Comparison of ENCODE assay signal across 21 cellular contexts in the genomic region with DNA sequence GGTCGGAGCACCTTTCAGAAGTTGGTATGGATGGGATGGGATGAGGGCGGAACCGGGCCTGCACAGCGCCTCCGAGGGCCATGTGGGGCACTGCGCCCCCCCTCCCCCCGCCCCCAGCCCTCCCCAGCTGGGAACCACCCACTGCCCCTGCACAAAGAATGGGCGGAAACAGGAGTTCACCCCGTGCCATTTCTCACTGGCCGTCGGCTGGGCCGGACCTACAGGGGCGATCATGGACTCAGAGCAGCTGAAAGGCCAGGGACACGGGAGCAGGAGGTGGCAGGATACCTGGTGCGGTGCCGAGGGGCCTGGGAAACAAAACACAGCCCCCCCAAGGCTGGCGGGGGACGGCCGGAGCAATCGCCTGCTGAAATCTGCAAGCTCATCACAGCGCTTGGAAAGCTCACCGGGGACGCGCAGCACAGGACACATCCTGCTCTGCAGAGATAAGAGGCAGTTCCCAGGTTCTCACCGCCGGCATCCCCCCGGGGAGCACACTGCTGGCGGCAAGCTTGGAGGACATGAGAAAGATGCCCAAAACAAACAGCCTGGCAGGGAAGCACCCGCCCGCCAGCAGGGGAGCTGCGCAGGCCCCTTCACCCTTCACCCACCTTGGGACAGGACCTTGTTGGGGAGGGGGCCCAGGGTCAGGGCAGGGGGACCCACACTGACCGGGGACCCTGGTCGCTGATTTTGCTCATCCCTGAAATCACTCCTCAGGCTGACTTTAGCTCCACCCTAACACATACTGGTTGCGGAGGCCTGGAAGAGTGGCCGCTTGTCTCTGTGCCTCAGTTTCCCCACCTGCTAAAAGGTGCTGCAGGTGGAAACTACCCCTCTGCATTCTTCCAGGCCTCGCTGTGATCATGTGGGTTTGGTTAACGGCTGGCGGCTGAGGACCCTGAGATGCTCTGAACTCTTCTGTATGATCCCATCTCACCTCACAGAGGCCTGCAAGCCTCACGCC.
DNase-seq lines count a peak whose midpoint lies in the region; ATAC-seq and TF ChIP-seq lines count a peak whose summit lies in the region.
"Had no signal": no experiment of that assay in that cellular context is flagged by ENCODE, and none has a peak within 500 bp of the region (broad histone marks: within the 10 kb centered on the region; RNA-seq: fewer than 3 reads in every experiment).

No MANE protein-coding gene starts in this region.

- H3K18ac ChIP-seq in mesenchymal stem cell (ENCODE audit: low read depth in 1 of 2, low read length in 2 of 2) = no peak overlapping the region

- H3K4me2 ChIP-seq in OCI-LY7 (ENCODE audit: low read length) = no peak overlapping the region
- peak overlapping the region; percentile 53 for H3K4me2 ChIP-seq in mesenchymal stem cell (ENCODE audit: low read length, poor library complexity, severe bottlenecking)
- H3K4me2 ChIP-seq: A549 had no signal

- peaks cover 33% of the 10 kb centered on the region for H3K27me3 Mint-ChIP-seq in endodermal cell (ENCODE audit: insufficient read depth)

- H3K23ac ChIP-seq in mesenchymal stem cell (ENCODE audit: low read length in 2 of 2) = peak overlapping the region in 1 of 2 experiments; percentile 29

- H3K27me3 ChIP-seq in AG04450 (ENCODE audit: control insufficient read depth, insufficient read depth, low read length) (peaks cover 9% of the 10 kb centered on the region), endodermal cell (ENCODE audit: control insufficient read depth, insufficient read depth, low read length, poor library complexity, severe bottlenecking) (no peaks in the 10 kb centered on the region), mesenchymal stem cell (ENCODE audit: control insufficient read depth in 1 of 2, insufficient read depth in 1 of 2, low read length in 2 of 2) (peaks cover 0 to 83% of the 10 kb centered on the region in 2 experiments)
- H3K27me3 ChIP-seq: cardiac muscle cell, right lobe of liver, testis had no signal

- H3K79me2 ChIP-seq in OCI-LY7 (ENCODE audit: insufficient read depth, low read depth, low read length) = no peaks in the 10 kb centered on the region

- no TSS peak for BruUV-seq in OCI-LY7 (replicated peaks; lab: Mats Ljungman, UMichigan)

- no peaks in the 10 kb centered on the region for H3K9me2 ChIP-seq in OCI-LY7 (ENCODE audit: insufficient read depth, low read length)

- POLR2A ChIA-PET in AG04450 (lab: Yijun Ruan, JAX) (no interaction called here), OCI-LY7 (lab: Charles Lee) (interaction anchor here (0.5 kb wide), 1 partner anchor 8 kb away, joined by 3 read pairs; no protein-coding TSS in a partner anchor)

- peaks cover 4% of the 10 kb centered on the region for H3K4me1 Mint-ChIP-seq in endodermal cell
- H3K4me1 Mint-ChIP-seq: activated CD4-positive, alpha-beta T cell treated with anti-CD3 and anti-CD28 coated beads for 36 hours; naive B cell; T-helper 17 cell had no signal

- no peaks in the 10 kb centered on the region for H4K20me1 ChIP-seq in OCI-LY7 (ENCODE audit: insufficient read depth, low read length)

- no peak overlapping the region for H2AFZ ChIP-seq in OCI-LY7 (ENCODE audit: low read length)
- H2AFZ ChIP-seq in mesenchymal stem cell (ENCODE audit: low read depth, low read length) = peak overlapping the region; percentile 48

- no peak overlapping the region for H3K9ac ChIP-seq in endodermal cell (ENCODE audit: extremely low read depth, low read length, poor library complexity, severe bottlenecking)
- H3K9ac ChIP-seq in mesenchymal stem cell (ENCODE audit: low read length) = no peak overlapping the region

- H3K36me3 Mint-ChIP-seq in endodermal cell (ENCODE audit: low read depth) = no peaks in the 10 kb centered on the region
- H3K36me3 Mint-ChIP-seq: activated naive CD8-positive, alpha-beta T cell; naive B cell had no signal

- peaks cover 17% of the 10 kb centered on the region for H3K9me3 ChIP-seq in AG04450 (ENCODE audit: control insufficient read depth, insufficient read depth, low read length)
- H3K9me3 ChIP-seq in OCI-LY7 (ENCODE audit: low read length) = 0 out of 2 replicates have a peak, but pooled peaks cover 7% of the 10 kb centered on the region
- peaks cover 14% of the 10 kb centered on the region for H3K9me3 ChIP-seq in endodermal cell (ENCODE audit: control insufficient read depth, low read length)
- peaks cover 9% of the 10 kb centered on the region for H3K9me3 ChIP-seq in mesenchymal stem cell (ENCODE audit: control insufficient read depth, low read length)
- H3K9me3 ChIP-seq: right lobe of liver, testis had no signal

- no peak overlapping the region for H2AK5ac ChIP-seq in mesenchymal stem cell (ENCODE audit: low read length, severe bottlenecking)

- peak; percentile 17; the same call in 1 of the 2 replicates for TF ChIP-seq CTCF in AG04450 (IDR thresholded peaks at IDR 0.05; ENCODE audit: low read depth, low read length)
- TF ChIP-seq CTCF in OCI-LY7 (conservative IDR thresholded peaks at IDR 0.05; ENCODE audit: low read length) = 0 out of 2 replicates have a peak, but pooled peaks have one; percentile 43
- TF ChIP-seq CTCF in endodermal cell (conservative IDR thresholded peaks at IDR 0.05) = peak; percentile 72
- no peak for TF ChIP-seq CTCF in GM10266 (IDR thresholded peaks at IDR 0.05; ENCODE audit: control insufficient read depth, insufficient read depth, low read depth, missing control alignments)

- H3K9me3 Mint-ChIP-seq in endodermal cell = peaks cover 15% of the 10 kb centered on the region

- CTCF ChIA-PET in AG04450 (lab: Charles Lee) (interaction anchor here (0.6 to 7.5 kb wide), 5 partner anchors 9 to 1175 kb away, joined by 3 to 43 read pairs (median 3); no protein-coding TSS in a partner anchor), OCI-LY7 (lab: Charles Lee; ENCODE audit: unreplicated experiment) (no interaction called here)

- H3K4me1 ChIP-seq in OCI-LY7 (ENCODE audit: insufficient read depth, low read length, poor library complexity, severe bottlenecking) (no peaks in the 10 kb centered on the region), endodermal cell (ENCODE audit: control insufficient read depth, insufficient read depth, low read length) (peaks cover 3% of the 10 kb centered on the region), mesenchymal stem cell (ENCODE audit: control insufficient read depth, insufficient read depth, low read depth, low read length) (peaks cover 9% of the 10 kb centered on the region)
- H3K4me1 ChIP-seq: A549, right lobe of liver had no signal

- H4K8ac ChIP-seq in mesenchymal stem cell (ENCODE audit: low read length) = no peak overlapping the region

- H3K4me3 ChIP-seq in AG04450 (ENCODE audit: low read depth, low read length) (no peak overlapping the region), OCI-LY7 (ENCODE audit: low read depth, low read length, poor library complexity, severe bottlenecking) (no peak overlapping the region), endodermal cell (ENCODE audit: low read length) (no peak overlapping the region), mesenchymal stem cell (ENCODE audit: insufficient read depth in 1 of 2, low read depth in 1 of 2, low read length in 2 of 2) (no peak overlapping the region)
- H3K4me3 ChIP-seq: A549, cardiac muscle cell, right lobe of liver, testis had no signal

- no peak for ATAC-seq in GM21423 (IDR thresholded peaks at IDR 0.05; ENCODE audit: unreplicated experiment)
- ATAC-seq in HG02798 (IDR thresholded peaks at IDR 0.05; ENCODE audit: poor library complexity, unreplicated experiment) = no peak
- ATAC-seq: A549; activated CD4-positive, alpha-beta T cell treated with anti-CD3 and anti-CD28 coated beads for 36 hours; left colon; right lobe of liver; Right ventricle myocardium inferior; T-helper 17 cell had no signal

- no peak overlapping the region for H4K91ac ChIP-seq in mesenchymal stem cell (ENCODE audit: low read length)

- H3K14ac ChIP-seq in mesenchymal stem cell (ENCODE audit: low read length in 2 of 2) = no peak overlapping the region

- no peak overlapping the region for H3K27ac Mint-ChIP-seq in endodermal cell
- H3K27ac Mint-ChIP-seq: activated CD4-positive, alpha-beta T cell treated with anti-CD3 and anti-CD28 coated beads for 36 hours; activated naive CD8-positive, alpha-beta T cell; naive B cell; T-helper 17 cell had no signal

- no peak overlapping the region for H2BK12ac ChIP-seq in mesenchymal stem cell (ENCODE audit: low read length in 2 of 2)

- H2BK5ac ChIP-seq in mesenchymal stem cell (ENCODE audit: low read depth, low read length, poor library complexity, severe bottlenecking) = no peak overlapping the region

- H3K36me3 ChIP-seq in OCI-LY7 (ENCODE audit: insufficient read depth, low read length) (no peaks in the 10 kb centered on the region), endodermal cell (ENCODE audit: control insufficient read depth, insufficient read depth, low read length) (no peaks in the 10 kb centered on the region), mesenchymal stem cell (ENCODE audit: control insufficient read depth in 1 of 2, insufficient read depth in 2 of 2, low read depth in 1 of 2, low read length in 2 of 2) (no peaks in the 10 kb centered on the region)
- H3K36me3 ChIP-seq: cardiac muscle cell, right lobe of liver had no signal

- WGBS in endodermal cell (ENCODE audit: insufficient coverage in 1 of 2, insufficient read length in 1 of 2), 2 experiments = 60 to 64% methylated on average over 25 to 32 of the region's 39 CpGs
- 41% methylated on average over 32 of the region's 39 CpGs for WGBS in mesenchymal stem cell

- intact Hi-C loops in OCI-LY7 (cut with micrococcal nuclease; ENCODE audit: unreplicated experiment) = no loop called here

- no peak overlapping the region for H3K4ac ChIP-seq in mesenchymal stem cell (ENCODE audit: low read depth in 1 of 2, low read length in 2 of 2)

- H3K4me3 Mint-ChIP-seq in endodermal cell = peak overlapping the region; percentile 30
- H3K4me3 Mint-ChIP-seq: activated CD4-positive, alpha-beta T cell treated with anti-CD3 and anti-CD28 coated beads for 36 hours; activated naive CD8-positive, alpha-beta T cell; naive B cell; T-helper 17 cell had no signal

- DNase-seq in AG04450 (ENCODE audit: low read depth, low spot score) (no peak), OCI-LY7 (ENCODE audit: low spot score) (no peak), endodermal cell (peak; percentile 87), mesenchymal stem cell (no peak), LoVo (ENCODE audit: low spot score) (no peak), GM10266 (ENCODE audit: extremely low spot score) (no peak)
- DNase-seq: activated CD4-positive, alpha-beta T cell treated with anti-CD3 and anti-CD28 coated beads for 36 hours; left colon; naive B cell; NCI-H2029 treated with DMSO at 0.1 percent for 48 hours; right lobe of liver; stimulated activated CD4-positive, alpha-beta T cell treated with anti-CD3 and anti-CD28 coated beads, Interleukin-2, amount 100 ng/mL, for 48 hours; stimulated activated CD8-positive, alpha-beta memory T cell treated with anti-CD3 and anti-CD28 coated beads, Interleukin-4, amount 100 ng/mL, for 48 hours; T-helper 17 cell; testis had no signal

- H3K79me1 ChIP-seq in mesenchymal stem cell (replicated peaks; ENCODE audit: low read length, poor library complexity, severe bottlenecking) = no peaks in the 10 kb centered on the region

- H2BK15ac ChIP-seq in mesenchymal stem cell (ENCODE audit: low read depth, poor library complexity, severe bottlenecking) = no peak overlapping the region

- H3K27ac ChIP-seq in AG04450 (ENCODE audit: low read depth, low read length) = no peak overlapping the region
- no peak overlapping the region for H3K27ac ChIP-seq in OCI-LY7 (ENCODE audit: low read depth, low read length, poor library complexity, severe bottlenecking)
- no peak overlapping the region for H3K27ac ChIP-seq in endodermal cell (ENCODE audit: low read depth, low read length)
- no peak overlapping the region for H3K27ac ChIP-seq in mesenchymal stem cell (ENCODE audit: low read length, poor library complexity, severe bottlenecking)
- H3K27ac ChIP-seq: A549, cardiac muscle cell, right lobe of liver, testis had no signal

- no peak overlapping the region for H2BK120ac ChIP-seq in mesenchymal stem cell (ENCODE audit: low read depth, low read length)
